ENCODE assay signal across 19 cellular contexts in genomic region chr12:96670334-96670899, GRCh38.
"Had no signal": no experiment of that assay in that cellular context is flagged by ENCODE, and none has a peak within 500 bp of the region (broad histone marks: within the 10 kb centered on the region; RNA-seq: fewer than 3 reads in every experiment).

No MANE protein-coding gene starts in this region.

- H3K79me2 ChIP-seq: parathyroid adenoma had no signal

- H3K9me3 ChIP-seq: esophagus squamous epithelium, psoas muscle, tibial nerve had no signal

- H3K4me1 ChIP-seq: esophagus squamous epithelium, parathyroid adenoma, psoas muscle, tibial nerve had no signal

- ATAC-seq: activated CD4-positive, alpha-beta T cell treated with anti-CD3 and anti-CD28 coated beads for 36 hours; activated CD8-positive, alpha-beta memory T cell treated with anti-CD3 and anti-CD28 coated beads, Interleukin-2, amount 10 ng/mL, durations not matched to agents 7 days and 5 days; activated CD8-positive, alpha-beta T cell treated with anti-CD3 and anti-CD28 coated beads, Interleukin-2, amount 10 ng/mL, durations not matched to agents 7 days and 5 days; activated naive CD8-positive, alpha-beta T cell treated with anti-CD3 and anti-CD28 coated beads, Interleukin-2, amount 50 U/mL, for 24 hours; naive thymus-derived CD4-positive, alpha-beta T cell; psoas muscle; stimulated activated naive B cell treated with anti-CD40 and anti-IgM and Interleukin-4, amounts not matched to agents 10 μg/mL and 1 μg/mL and 100 μg/mL, for 72 hours had no signal

- H3K27me3 ChIP-seq: esophagus squamous epithelium, tibial nerve had no signal

- DNase-seq: activated CD4-positive, alpha-beta T cell treated with anti-CD3 and anti-CD28 coated beads for 36 hours; activated CD4-positive, CD25-positive, alpha-beta regulatory T cell; activated CD8-positive, alpha-beta memory T cell treated with anti-CD3 and anti-CD28 coated beads, Interleukin-2, amount 10 ng/mL, durations not matched to agents 7 days and 5 days; activated CD8-positive, alpha-beta T cell treated with anti-CD3 and anti-CD28 coated beads, Interleukin-2, amount 10 ng/mL, durations not matched to agents 7 days and 5 days; activated naive CD8-positive, alpha-beta T cell treated with anti-CD3 and anti-CD28 coated beads, Interleukin-2, amount 50 U/mL, for 24 hours; activated T-cell treated with anti-CD3 and anti-CD28 coated beads, Interleukin-2, amount 50 U/mL, for 48 hours; amygdala; caudate nucleus; esophagus squamous epithelium; islet precursor cell; midbrain; naive thymus-derived CD4-positive, alpha-beta T cell; nucleus accumbens; psoas muscle; stimulated activated CD4-positive, alpha-beta T cell treated with anti-CD3 and anti-CD28 coated beads, Interleukin-15, amount 100 ng/mL, for 24 hours; stimulated activated CD4-positive, alpha-beta T cell treated with anti-CD3 and anti-CD28 coated beads, Interleukin-2, amount 100 ng/mL, for 24 hours; stimulated activated naive B cell treated with anti-CD40 and anti-IgM and Interleukin-4, amounts not matched to agents 10 μg/mL and 1 μg/mL and 100 μg/mL, for 72 hours had no signal

- H3K27ac ChIP-seq: esophagus squamous epithelium, parathyroid adenoma, psoas muscle, tibial nerve had no signal

- H2AFZ ChIP-seq: parathyroid adenoma had no signal

- H3K36me3 ChIP-seq: esophagus squamous epithelium, tibial nerve had no signal

- H3K4me3 ChIP-seq: esophagus squamous epithelium, psoas muscle, tibial nerve had no signal
